Comparison of ENCODE assay signal across 19 cellular contexts in genomic region chr5:120504057-120504456, GRCh38. TPM values are rescaled to one million over a fixed set of nuclear protein-coding genes. Genes with fewer than 3 reads are reported as not detected.
DNase-seq lines count a peak whose midpoint lies in the region; ATAC-seq, FAIRE-seq and TF ChIP-seq lines count a peak whose summit lies in the region.
"Had no signal": no experiment of that assay in that cellular context is flagged by ENCODE, and none has a peak within 500 bp of the region (broad histone marks: within the 10 kb centered on the region; RNA-seq: fewer than 3 reads in every experiment).

No MANE protein-coding gene starts in this region.

- H3K27me3 ChIP-seq in SK-N-SH (ENCODE audit: insufficient read depth) (no peaks in the 10 kb centered on the region), K562 (ENCODE audit: control insufficient read depth in 2 of 2, insufficient read depth in 2 of 2, low read length in 2 of 2) (no peaks in the 10 kb centered on the region)

- H2AFZ ChIP-seq in SK-N-SH (ENCODE audit: low read depth), result no peak overlapping the region
- no peak overlapping the region for H2AFZ ChIP-seq in K562 (ENCODE audit: low read depth, low read length)

- TF ChIP-seq CTCF in SK-N-SH (IDR thresholded peaks at IDR 0.05) (no peak), K562 (IDR thresholded peaks at IDR 0.05 in 2 of 3, conservative IDR thresholded peaks at IDR 0.05 in 1 of 3; ENCODE audit: insufficient read depth in 2 of 3, low read depth in 1 of 3, low read length in 3 of 3) (no peak), fibroblast of mammary gland (conservative IDR thresholded peaks at IDR 0.05; ENCODE audit: control insufficient read depth, insufficient read depth, low read depth, low read length) (no peak)

- no peaks in the 10 kb centered on the region for H4K20me1 ChIP-seq in SK-N-SH (ENCODE audit: insufficient read depth)
- no peaks in the 10 kb centered on the region for H4K20me1 ChIP-seq in K562 (replicated peaks; ENCODE audit: control insufficient read depth, insufficient read depth, low read length)

- H3K9me2 ChIP-seq in SK-N-SH, result no peaks in the 10 kb centered on the region

- H3K9me3 ChIP-seq in SK-N-SH, result no peaks in the 10 kb centered on the region
- H3K9me3 ChIP-seq in K562 (replicated peaks; ENCODE audit: control insufficient read depth, insufficient read depth, low read depth, low read length), result no peaks in the 10 kb centered on the region

- CTCF ChIA-PET in SK-N-SH (lab: Yijun Ruan, JAX), result no interaction called here
- CTCF ChIA-PET in K562 (lab: Yijun Ruan, JAX; ENCODE audit: low intra/inter-chr PET ratio), result no interaction called here

- no peak for FAIRE-seq in K562 (lab: Jason Lieb, UNC)
- FAIRE-seq: D721Med, G401.6, GM12891 had no signal

- DNase-seq in SK-N-SH (no peak), K562 (ENCODE audit: extremely low read depth in 1 of 4, low spot score in 3 of 4) (no peak), fibroblast of mammary gland (ENCODE audit: low read depth) (peak; percentile 30), erythroblast (lab: John Stamatoyannopoulos, UW) (no peak)
- DNase-seq: CD8-positive, alpha-beta T cell; COR-L47; DMS153; DMS79 treated with DMSO at 0.1 percent for 48 hours; EL; HCEC 1CT had no signal

- BruUV-seq in K562 (replicated peaks; lab: Mats Ljungman, UMichigan), result no TSS peak

- no peaks in the 10 kb centered on the region for H3K9me1 ChIP-seq in K562 (ENCODE audit: control insufficient read depth, insufficient read depth, low read length)

- POLR2A ChIA-PET in SK-N-SH (lab: Yijun Ruan, JAX) (no interaction called here), K562 (lab: Yijun Ruan, JAX) (no interaction called here)

- H3K4me3 ChIP-seq in SK-N-SH (ENCODE audit: low read depth in 2 of 2, low read length in 1 of 2) (no peak overlapping the region), K562 (no peak overlapping the region), fibroblast of mammary gland (ENCODE audit: control insufficient read depth, low read depth, low read length) (no peak overlapping the region)

- WGBS in SK-N-SH (ENCODE audit: low lambda C conversion rate), result 89% methylated on average over 2 of the region's 2 CpGs
- 44% methylated on average over 2 of the region's 2 CpGs for WGBS in K562 (ENCODE audit: insufficient coverage, low coverage, missing lambda C conversion rate)

- H3K9ac ChIP-seq in SK-N-SH (no peak overlapping the region), K562 (ENCODE audit: insufficient read depth in 1 of 2, low read depth in 2 of 2, low read length in 2 of 2) (no peak overlapping the region)

- TF ChIP-seq EP300 in SK-N-SH (IDR thresholded peaks at IDR 0.05; ENCODE audit: borderline replicate concordance in 1 of 2, low read depth in 1 of 2, low read length in 1 of 2) (no peak), K562 (IDR thresholded peaks at IDR 0.05; ENCODE audit: low read length) (no peak)

- peaks cover 78% of the 10 kb centered on the region for H3K79me2 ChIP-seq in SK-N-SH (ENCODE audit: insufficient read depth)
- H3K79me2 ChIP-seq in K562 (ENCODE audit: control insufficient read depth, insufficient read depth, low read length), result peaks cover 16% of the 10 kb centered on the region

- H3K27ac ChIP-seq in SK-N-SH (ENCODE audit: low read depth in 2 of 2, low read length in 1 of 2), result no peak overlapping the region
- H3K27ac ChIP-seq in K562 (ENCODE audit: extremely low read depth, low read depth, low read length), result no peak overlapping the region
- H3K27ac ChIP-seq: 22Rv1, HL-60 had no signal

- no peaks in the 10 kb centered on the region for H3F3A ChIP-seq in SK-N-SH (replicated peaks; ENCODE audit: insufficient read depth)

- H3K36me3 ChIP-seq in SK-N-SH (replicated peaks in 1 of 2; ENCODE audit: control insufficient read depth in 1 of 2, insufficient read depth in 2 of 2, low read length in 1 of 2) (peaks cover 0 to 20% of the 10 kb centered on the region in 2 experiments), K562 (ENCODE audit: control insufficient read depth, insufficient read depth, low read length) (no peaks in the 10 kb centered on the region)

- H3K4me2 ChIP-seq in SK-N-SH (no peak overlapping the region), K562 (ENCODE audit: insufficient read depth, low read length) (no peak overlapping the region)

- H3K4me1 ChIP-seq in SK-N-SH (ENCODE audit: control insufficient read depth in 1 of 2, insufficient read depth in 2 of 2, low read depth in 1 of 2, low read length in 1 of 2), result no peaks in the 10 kb centered on the region; a peak in 1 of 4 replicates
- H3K4me1 ChIP-seq in K562 (replicated peaks in 1 of 2; ENCODE audit: control insufficient read depth in 2 of 2, insufficient read depth in 2 of 2, low read length in 2 of 2), result peaks cover 0 to 3% of the 10 kb centered on the region in 2 experiments; a peak in 2 of 5 replicates

- in situ Hi-C loops in K562 (cut with MboI), result no loop called here

- ATAC-seq in SK-N-SH treated with all-trans-retinoic acid at 6 μM for 48 hours, result no peak
- ATAC-seq in K562, result no peak
- no peak for ATAC-seq in GM19395 (IDR thresholded peaks at IDR 0.05; ENCODE audit: unreplicated experiment)
- ATAC-seq in GM19035 (IDR thresholded peaks at IDR 0.05; ENCODE audit: unreplicated experiment), result no peak
- ATAC-seq: CD8-positive, alpha-beta T cell had no signal

- TF ChIP-seq RAD21 in SK-N-SH (IDR thresholded peaks at IDR 0.05; ENCODE audit: low read length), result no peak
- no peak for TF ChIP-seq RAD21 in K562 (CRISPR knock-in tag; conservative IDR thresholded peaks at IDR 0.05 in 1 of 2, IDR thresholded peaks at IDR 0.05 in 1 of 2)

- TF ChIP-seq POLR2A in K562 (conservative IDR thresholded peaks at IDR 0.05) (no peak), erythroblast (IDR thresholded peaks at IDR 0.05; ENCODE audit: low read length) (no peak)

- intact Hi-C loops in K562 (cut with micrococcal nuclease), result no loop called here

TF ChIP-seq in SK-N-SH treated with all-trans-retinoic acid at 6 μM for 48 hours, 23 proteins besides CTCF, POLR2A, EP300 and RAD21:
- TF ChIP-seq TCF4 (CRISPR knock-in tag; IDR thresholded peaks at IDR 0.05; ENCODE audit: borderline replicate concordance) (no peak), ESRRG (CRISPR knock-in tag; IDR thresholded peaks at IDR 0.05) (no peak), SNAI2 (CRISPR knock-in tag; IDR thresholded peaks at IDR 0.05) (no peak)
TF ChIP-seq in SK-N-SH treated with all-trans-retinoic acid at 6 μM for 48 hours: peak in this region for 0.

TF ChIP-seq in K562, 482 proteins besides CTCF, POLR2A, EP300 and RAD21:
- 0 out of 2 replicates have a peak, but pooled peaks have one; percentile 43 for TF ChIP-seq ATF3 (IDR thresholded peaks at IDR 0.05)
- TF ChIP-seq ATF3 (CRISPR knock-in tag; conservative IDR thresholded peaks at IDR 0.05), result no peak
- 0 out of 2 replicates have a peak, but pooled peaks have one; percentile 10 for TF ChIP-seq NFIC (IDR thresholded peaks at IDR 0.05)
- no peak for TF ChIP-seq HDAC3 (IDR thresholded peaks at IDR 0.05; ENCODE audit: borderline replicate concordance, partially characterized antibody)
- no peak for TF ChIP-seq EP400 (IDR thresholded peaks at IDR 0.05)

RNA-seq across cellular contexts. Expression of gene PRR16, which starts 40.0 kb away (rescaled TPM):
- 26.7 and 35.9 TPM in 2 replicates for polyA plus RNA-seq in SK-N-SH (2012; rRNA removed)
- polyA plus RNA-seq in SK-N-SH (2012; cell fraction: cytosol; rRNA removed), result 30.4 and 31.0 TPM in 2 replicates
- 15.0 and 22.8 TPM in 2 replicates for polyA plus RNA-seq in SK-N-SH (2012; cell fraction: nucleus; rRNA removed)
- total RNA-seq in K562 (2011; cell fraction: chromatin; rRNA removed; ENCODE audit: low replicate concordance), result 1.2 and 4.0 TPM in 2 replicates
- total RNA-seq in K562 (2011; cell fraction: nucleolus; rRNA removed), result 1.2 and 2.8 TPM in 2 replicates
- 1.5 and 2.6 TPM in 2 replicates for total RNA-seq in K562 (2011; cell fraction: nucleoplasm; rRNA removed)
- total RNA-seq in K562 (2014; rRNA removed), result 3.3 TPM in 2 replicates
- total RNA-seq in K562 (2014; rRNA removed; fragmentation: Illumina TruSeq; extraction: Trizol), result 3.5 and 4.1 TPM in 2 replicates
- total RNA-seq in K562 (2015; rRNA removed; fragmentation: Illumina TruSeq; extraction: Trizol), result 3.3 TPM in 2 replicates
- total RNA-seq in K562 (2021), result 4.9 and 7.6 TPM in 2 replicates
- polyA plus RNA-seq in K562 (2011; rRNA removed), result 0.16 and 0.61 TPM in 2 replicates
- polyA plus RNA-seq in K562 (2011; cell fraction: cytosol; rRNA removed), result 0.66 TPM in 1 of 2 replicates, not detected in the other
- 0.74 TPM in 1 of 2 replicates, not detected in the other for polyA plus RNA-seq in K562 (2011; cell fraction: nucleus; rRNA removed)
- 5.6 and 12.1 TPM in 2 replicates for polyA plus RNA-seq in K562 (2012)
- 10.1 and 10.4 TPM in 2 replicates for polyA plus RNA-seq in K562 (2014; fragmentation: Illumina TruSeq; extraction: Trizol)
- polyA plus RNA-seq in K562 (2014; fragmentation: Nextera tagmentation; extraction: Ambion mirVana), result 1 to 10 TPM; 1.8 to 3.1 TPM
- polyA plus RNA-seq in K562 (2014; rRNA removed), result 5.8 and 7.2 TPM in 2 replicates
- 1.3 TPM in 1 of 2 replicates, not detected in the other for polyA minus RNA-seq in K562 (2011; rRNA and poly(A)+ RNA removed)
- not detected in 2 replicates for polyA minus RNA-seq in K562 (2011; cell fraction: cytosol; rRNA and poly(A)+ RNA removed)
- 1.1 TPM in 1 of 2 replicates, not detected in the other for polyA minus RNA-seq in K562 (2011; cell fraction: nucleus; rRNA and poly(A)+ RNA removed)
- total RNA-seq: A673; CD8-positive, alpha-beta T cell had no signal

Comparison
In these comparisons a context has a peak if more than half of its experiments do, and no peak if none do; other contexts are left out.
1. Of the 27 proteins assayed by ChIP-seq in both K562 and SK-N-SH: peak only in K562: NFIC; only in SK-N-SH: REST; in both: none; in neither: 25.